Comparison of ENCODE assay signal across 9 cellular contexts in genomic region chr11:102367364-102367763, GRCh38. TPM values are rescaled to one million over a fixed set of nuclear protein-coding genes. Genes with fewer than 3 reads are reported as not detected.
DNase-seq lines count a peak whose midpoint lies in the region; ATAC-seq, FAIRE-seq and TF ChIP-seq lines count a peak whose summit lies in the region.
"Had no signal": no experiment of that assay in that cellular context is flagged by ENCODE, and none has a peak within 500 bp of the region (broad histone marks: within the 10 kb centered on the region; RNA-seq: fewer than 3 reads in every experiment).

No MANE protein-coding gene starts in this region.

- H2AFZ ChIP-seq in astrocyte (ENCODE audit: low read depth, low read length), result no peak overlapping the region
- H2AFZ ChIP-seq in mesenchymal stem cell (ENCODE audit: low read depth, low read length), result no peak overlapping the region

- H2BK12ac ChIP-seq in mesenchymal stem cell (ENCODE audit: low read length in 2 of 2), result no peak overlapping the region

- H3K9me3 Mint-ChIP-seq in astrocyte (ENCODE audit: unreplicated experiment), result no peaks in the 10 kb centered on the region

- H4K91ac ChIP-seq in mesenchymal stem cell (ENCODE audit: low read length), result no peak overlapping the region

- H3K9ac ChIP-seq in astrocyte (ENCODE audit: low read length), result no peak overlapping the region
- no peak overlapping the region for H3K9ac ChIP-seq in mesenchymal stem cell (ENCODE audit: low read length)

- H3K4me1 ChIP-seq in astrocyte (ENCODE audit: insufficient read depth, low read length), result no peaks in the 10 kb centered on the region
- no peaks in the 10 kb centered on the region for H3K4me1 ChIP-seq in mesenchymal stem cell (ENCODE audit: control insufficient read depth, insufficient read depth, low read depth, low read length)
- H3K4me1 ChIP-seq: SJSA1 had no signal

- no peaks in the 10 kb centered on the region for H3K27me3 Mint-ChIP-seq in astrocyte (ENCODE audit: low read depth, unreplicated experiment)

- no peak overlapping the region for H2BK120ac ChIP-seq in mesenchymal stem cell (ENCODE audit: low read depth, low read length)

- H3K27me3 ChIP-seq in astrocyte (ENCODE audit: insufficient read depth, low read length) (no peaks in the 10 kb centered on the region), mesenchymal stem cell (ENCODE audit: control insufficient read depth in 1 of 2, insufficient read depth in 1 of 2, low read length in 2 of 2) (no peaks in the 10 kb centered on the region)
- H3K27me3 ChIP-seq: SJSA1 had no signal

- H3K4ac ChIP-seq in mesenchymal stem cell (ENCODE audit: low read depth in 1 of 2, low read length in 2 of 2), result no peak overlapping the region

- no peak overlapping the region for H2AK5ac ChIP-seq in mesenchymal stem cell (ENCODE audit: low read length, severe bottlenecking)

- H3K4me1 Mint-ChIP-seq in astrocyte (ENCODE audit: low read depth, unreplicated experiment), result no peaks in the 10 kb centered on the region

- no peak overlapping the region for H3K14ac ChIP-seq in mesenchymal stem cell (ENCODE audit: low read length in 2 of 2)

- H2BK5ac ChIP-seq in mesenchymal stem cell (ENCODE audit: low read depth, low read length, poor library complexity, severe bottlenecking), result no peak overlapping the region

- no peak overlapping the region for H3K4me3 Mint-ChIP-seq in astrocyte (ENCODE audit: unreplicated experiment)

- no peak for ATAC-seq in HG03378 (IDR thresholded peaks at IDR 0.05; ENCODE audit: unreplicated experiment)

- H3K79me2 ChIP-seq in astrocyte (ENCODE audit: insufficient read depth, low read length), result peaks cover 28% of the 10 kb centered on the region

- H3K4me2 ChIP-seq in astrocyte (ENCODE audit: low read length), result no peak overlapping the region
- H3K4me2 ChIP-seq in mesenchymal stem cell (ENCODE audit: low read length, poor library complexity, severe bottlenecking), result no peak overlapping the region

- FAIRE-seq in astrocyte (lab: Jason Lieb, UNC), result no peak

- H3K27ac Mint-ChIP-seq in astrocyte (ENCODE audit: unreplicated experiment), result peak overlapping the region; percentile 34

- no peak overlapping the region for H3K18ac ChIP-seq in mesenchymal stem cell (ENCODE audit: low read depth in 1 of 2, low read length in 2 of 2)

- WGBS in mesenchymal stem cell, result 86% methylated on average over 6 of the region's 6 CpGs

- TF ChIP-seq CTCF in astrocyte (IDR thresholded peaks at IDR 0.05; ENCODE audit: insufficient read depth, low read depth, low read length), result peak; percentile 16

- peaks cover 3% of the 10 kb centered on the region for H3K79me1 ChIP-seq in mesenchymal stem cell (replicated peaks; ENCODE audit: low read length, poor library complexity, severe bottlenecking)

- DNase-seq in DMS153 treated with DMSO at 0.1 percent for 48 hours (lab: John Stamatoyannopoulos, UW; ENCODE audit: unreplicated experiment) (peak; percentile 3), DMS153 (lab: John Stamatoyannopoulos, UW) (no peak), HT1080 (ENCODE audit: low read depth) (peak; percentile 19), astrocyte (ENCODE audit: low read depth) (no peak), mesenchymal stem cell (peak; percentile 36), iPS-NIHi11 (ENCODE audit: low spot score) (no peak)
- DNase-seq in stimulated activated CD4-positive, alpha-beta T cell treated with anti-CD3 and anti-CD28 coated beads, Interleukin-4, amount 100 ng/mL, for 24 hours, result no peak

- no peak overlapping the region for H3K23ac ChIP-seq in mesenchymal stem cell (ENCODE audit: low read length in 2 of 2)

- H4K20me1 ChIP-seq in astrocyte (ENCODE audit: insufficient read depth, low read length), result peaks cover 12% of the 10 kb centered on the region

- H3K36me3 ChIP-seq in astrocyte (ENCODE audit: insufficient read depth, low read length), result peaks cover 51% of the 10 kb centered on the region
- H3K36me3 ChIP-seq in mesenchymal stem cell (ENCODE audit: control insufficient read depth in 1 of 2, insufficient read depth in 2 of 2, low read depth in 1 of 2, low read length in 2 of 2), result peaks cover 7 to 62% of the 10 kb centered on the region in 2 experiments

- no peak overlapping the region for H2BK15ac ChIP-seq in mesenchymal stem cell (ENCODE audit: low read depth, poor library complexity, severe bottlenecking)

- H3K4me3 ChIP-seq in astrocyte (ENCODE audit: insufficient read depth, low read depth, low read length) (no peak overlapping the region), mesenchymal stem cell (ENCODE audit: insufficient read depth in 1 of 2, low read depth in 1 of 2, low read length in 2 of 2) (no peak overlapping the region)
- H3K4me3 ChIP-seq: SJSA1 had no signal

- H3K36me3 Mint-ChIP-seq in astrocyte (ENCODE audit: low read depth, unreplicated experiment), result peaks cover 18% of the 10 kb centered on the region

- no peak overlapping the region for H4K8ac ChIP-seq in mesenchymal stem cell (ENCODE audit: low read length)

- no peaks in the 10 kb centered on the region for H3K9me3 ChIP-seq in astrocyte (ENCODE audit: insufficient read depth, low read depth, low read length)
- no peaks in the 10 kb centered on the region for H3K9me3 ChIP-seq in mesenchymal stem cell (ENCODE audit: control insufficient read depth, low read length)
- H3K9me3 ChIP-seq: SJSA1 had no signal

- H3K27ac ChIP-seq in astrocyte (ENCODE audit: low read depth, low read length), result no peak overlapping the region
- no peak overlapping the region for H3K27ac ChIP-seq in mesenchymal stem cell (ENCODE audit: low read length, poor library complexity, severe bottlenecking)
- H3K27ac ChIP-seq: SJSA1 had no signal

RNA-seq across cellular contexts. Expression of gene BIRC2, which starts 20.4 kb away (rescaled TPM):
- 44.0 and 45.6 TPM in 2 replicates for total RNA-seq in HT1080 (2014; rRNA removed; shearing (Covaris generic))
- polyA plus RNA-seq in HT1080 (2015; cell fraction: cytosol; rRNA removed), result 45.7 and 56.6 TPM in 2 replicates
- polyA plus RNA-seq in HT1080 (2015; cell fraction: nucleus; rRNA removed), result 81.3 and 84.6 TPM in 2 replicates
- total RNA-seq in astrocyte, result 69.9 and 72.0 TPM in 2 replicates
- polyA plus RNA-seq in mesenchymal stem cell (2013, experiment 1 of 2), result 36.2 TPM
- 37.6 TPM for polyA plus RNA-seq in mesenchymal stem cell (2013, experiment 2 of 2)

RNA-seq across cellular contexts. Expression of gene BIRC3, which starts 50.1 kb away (rescaled TPM):
- total RNA-seq in HT1080 (2014; rRNA removed; shearing (Covaris generic)), result 0.27 and 0.50 TPM in 2 replicates
- polyA plus RNA-seq in HT1080 (2015; cell fraction: cytosol; rRNA removed), result 0.70 and 1.2 TPM in 2 replicates
- 1.1 and 1.3 TPM in 2 replicates for polyA plus RNA-seq in HT1080 (2015; cell fraction: nucleus; rRNA removed)
- 2.2 and 2.6 TPM in 2 replicates for total RNA-seq in astrocyte
- 0.22 TPM for polyA plus RNA-seq in mesenchymal stem cell (2013, experiment 1 of 2)
- polyA plus RNA-seq in mesenchymal stem cell (2013, experiment 2 of 2), result 0.19 TPM

Comparison
In these comparisons a context has a peak if more than half of its experiments do, and no peak if none do; other contexts are left out.
1. DNase-seq: peak in DMS153 treated with DMSO at 0.1 percent for 48 hours (single experiment), HT1080 (single experiment) and mesenchymal stem cell (single experiment); none in DMS153 (single experiment), astrocyte (single experiment), iPS-NIHi11 (single experiment) and stimulated activated CD4-positive, alpha-beta T cell treated with anti-CD3 and anti-CD28 coated beads, Interleukin-4, amount 100 ng/mL, for 24 hours (single experiment).